ENCODE assay signal across 24 cellular contexts in the genomic region with DNA sequence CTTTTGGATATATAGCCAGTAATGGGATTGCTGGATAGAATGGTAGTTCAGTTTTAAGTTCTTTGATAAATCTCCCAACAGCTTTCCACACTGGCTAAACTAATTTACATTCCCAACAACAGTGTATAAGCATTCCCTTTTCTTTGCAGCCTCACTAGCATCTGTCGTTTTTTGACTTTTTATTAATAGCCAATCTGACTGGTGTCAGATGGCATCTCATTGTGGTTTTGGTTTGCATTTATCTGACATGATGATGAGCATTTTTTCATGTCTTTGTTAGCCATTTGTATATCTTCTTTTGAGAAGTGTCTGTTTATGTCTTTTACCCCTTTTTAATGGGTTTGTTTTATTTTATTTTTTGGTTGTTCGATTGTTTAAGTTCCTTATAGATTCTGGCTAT.
"Had no signal": no experiment of that assay in that cellular context is flagged by ENCODE, and none has a peak within 500 bp of the region (broad histone marks: within the 10 kb centered on the region; RNA-seq: fewer than 3 reads in every experiment).

No MANE protein-coding gene starts in this region.

- DNase-seq: islet precursor cell; left ventricle myocardium inferior; mesendoderm; naive thymus-derived CD8-positive, alpha-beta T cell; nucleus accumbens; pancreas; posterior cingulate gyrus; retina; right cardiac atrium; small intestine; spleen; stimulated activated CD4-positive, alpha-beta T cell treated with anti-CD3 and anti-CD28 coated beads, Interleukin-4, amount 100 ng/mL, for 24 hours; stimulated activated naive CD4-positive, alpha-beta T cell; tibial artery; trophoblast cell; upper lobe of right lung had no signal

- H3K9me3 ChIP-seq: pancreas, prostate gland, suprapubic skin, thoracic aorta, upper lobe of right lung had no signal

- H3K4me1 ChIP-seq: left ventricle myocardium inferior, pancreas, prostate gland, spleen, suprapubic skin, tibial artery, upper lobe of right lung had no signal

- H3K27me3 ChIP-seq: hepatocyte, pancreas, spleen, suprapubic skin, tibial artery, upper lobe of right lung had no signal

- H3K4me2 ChIP-seq: hepatocyte had no signal

- H3K4me3 ChIP-seq: hepatocyte, left ventricle myocardium inferior, lung, pancreas, prostate gland, spleen, suprapubic skin, thoracic aorta, tibial artery, upper lobe of right lung had no signal

- H3K36me3 ChIP-seq: left ventricle myocardium inferior, pancreas, prostate gland, suprapubic skin, thoracic aorta, tibial artery, upper lobe of right lung had no signal

- H2AFZ ChIP-seq: hepatocyte had no signal

- FAIRE-seq: pancreas, small intestine, urothelium cell line had no signal

- ATAC-seq: naive thymus-derived CD8-positive, alpha-beta T cell; pancreas; right cardiac atrium; sciatic nerve; stimulated activated effector memory CD8-positive, alpha-beta T cell treated with anti-CD3 and anti-CD28 coated beads, Interleukin-12 subunit alpha, Interleukin-12 subunit beta, amount 100 ng/mL, for 72 hours; upper lobe of right lung had no signal

- H3K27ac ChIP-seq: hepatocyte, left ventricle myocardium inferior, pancreas, prostate gland, spleen, suprapubic skin, thoracic aorta, tibial artery, upper lobe of right lung had no signal
